In the genomic region with DNA sequence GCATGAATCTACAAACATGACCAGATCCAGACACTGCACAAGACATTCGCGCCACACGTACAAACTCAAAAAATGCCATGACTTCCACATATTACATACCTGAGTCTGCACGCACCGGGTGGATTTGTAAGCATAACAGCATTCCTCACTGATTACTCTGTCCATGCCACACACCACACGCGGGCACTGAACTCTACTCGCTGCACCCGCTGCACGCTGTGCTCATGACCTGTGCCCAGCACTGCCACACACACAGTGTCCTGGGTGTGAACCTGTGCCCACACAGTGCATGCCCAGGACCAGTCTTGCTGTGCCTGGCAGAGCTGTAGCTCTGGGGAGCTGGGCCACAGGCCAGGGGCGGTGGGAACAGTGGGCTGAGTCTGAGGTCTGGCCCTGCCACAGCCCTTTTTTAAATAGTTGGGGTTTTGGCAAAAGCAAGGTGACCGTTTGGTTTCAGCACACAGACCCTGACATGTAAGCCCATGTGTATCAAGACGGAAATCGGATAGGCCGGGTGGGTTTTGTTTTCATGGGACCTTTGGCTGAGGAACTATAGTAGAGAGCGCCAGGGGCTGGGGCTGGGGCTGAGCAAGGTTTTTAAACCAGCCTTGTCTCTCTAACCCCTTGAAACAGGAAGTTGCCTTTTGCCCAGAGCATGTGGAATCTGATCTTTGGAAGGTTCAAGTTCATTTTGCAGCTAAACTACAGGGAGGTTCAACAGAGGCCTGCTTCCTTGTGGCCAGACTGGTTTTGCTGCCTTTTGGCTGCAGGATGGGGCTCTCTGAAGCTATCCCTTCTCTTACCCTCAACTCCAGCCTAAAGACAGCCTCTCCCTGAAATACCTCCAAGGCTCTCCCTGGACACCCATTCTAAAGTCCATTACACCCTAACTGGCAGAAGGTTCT, we compare ENCODE assay signal across 10 cellular contexts. TPM values are rescaled to one million over a fixed set of nuclear protein-coding genes. Genes with fewer than 3 reads are reported as not detected.
A peak's percentile ranks its signal among the peaks of the same experiment; 100 is the strongest.
DNase-seq lines count a peak whose midpoint lies in the region; ATAC-seq and TF ChIP-seq lines count a peak whose summit lies in the region.
"Had no signal": no experiment of that assay in that cellular context is flagged by ENCODE, and none has a peak within 500 bp of the region (broad histone marks: within the 10 kb centered on the region; RNA-seq: fewer than 3 reads in every experiment).

No MANE protein-coding gene starts in this region.

- H3K9me3 Mint-ChIP-seq in naive thymus-derived CD4-positive, alpha-beta T cell = no peaks in the 10 kb centered on the region
- H3K9me3 Mint-ChIP-seq: endodermal cell had no signal

- no peak for TF ChIP-seq POLR2A in uterus (IDR thresholded peaks at IDR 0.05)

- CTCF ChIA-PET in naive thymus-derived CD4-positive, alpha-beta T cell (lab: Charles Lee) = no interaction called here

- H3K9ac ChIP-seq in colonic mucosa (ENCODE audit: low read depth in 2 of 2, low read length in 2 of 2) = peak overlapping the region in 1 of 2 donors; percentile 3

- H3K36me3 ChIP-seq in colonic mucosa (peaks cover 9% of the 10 kb centered on the region), uterus (no peaks in the 10 kb centered on the region)
- H3K36me3 ChIP-seq in naive thymus-derived CD4-positive, alpha-beta T cell (ENCODE audit: control insufficient read depth in 2 of 3, insufficient read depth in 3 of 3, low read length in 3 of 3) = no peaks in the 10 kb centered on the region

- DNase-seq in EH (ENCODE audit: low read depth) (peak; percentile 15), OCI-M1 (lab: John Stamatoyannopoulos, UW) (peak; percentile 69), colonic mucosa (peak; percentile 72), mucosa of gallbladder (ENCODE audit: low spot score) (peak; percentile 82), uterus (no peak), middle frontal gyrus (ENCODE audit: extremely low spot score, low spot score) (no peak), NCI-H2171 (lab: John Stamatoyannopoulos, UW) (no peak)
- no peak for DNase-seq in naive thymus-derived CD4-positive, alpha-beta T cell
- DNase-seq: endodermal cell had no signal

- no peak overlapping the region for H3K4me3 Mint-ChIP-seq in naive thymus-derived CD4-positive, alpha-beta T cell
- H3K4me3 Mint-ChIP-seq: endodermal cell had no signal

- H3K4me3 ChIP-seq in colonic mucosa (no peak overlapping the region), uterus (no peak overlapping the region)
- H3K4me3 ChIP-seq in naive thymus-derived CD4-positive, alpha-beta T cell (ENCODE audit: low read length) = no peak overlapping the region

- intact Hi-C loops in colonic mucosa (cut with DNase I) (no loop called here), uterus (cut with DNase I; ENCODE audit: low total_unique reads) (no loop called here)
- intact Hi-C loops in naive thymus-derived CD4-positive, alpha-beta T cell (cut with micrococcal nuclease) = no loop called here

- H3K27ac Mint-ChIP-seq in naive thymus-derived CD4-positive, alpha-beta T cell = no peak overlapping the region
- H3K27ac Mint-ChIP-seq: endodermal cell had no signal

- peaks cover 0 to 4% (median 0%) of the 10 kb centered on the region in 5 donors for H3K27me3 Mint-ChIP-seq in naive thymus-derived CD4-positive, alpha-beta T cell

- H3K4me1 Mint-ChIP-seq in naive thymus-derived CD4-positive, alpha-beta T cell = peaks cover 0 to 2% (median 0%) of the 10 kb centered on the region in 7 donors

- H3K4me1 ChIP-seq in colonic mucosa (no peaks in the 10 kb centered on the region), uterus (no peaks in the 10 kb centered on the region)
- no peaks in the 10 kb centered on the region for H3K4me1 ChIP-seq in naive thymus-derived CD4-positive, alpha-beta T cell (ENCODE audit: control insufficient read depth in 2 of 2, insufficient read depth in 2 of 2, low read length in 2 of 2)

- no peak for ATAC-seq in naive thymus-derived CD4-positive, alpha-beta T cell

- TF ChIP-seq CTCF in colonic mucosa (IDR thresholded peaks at IDR 0.05) (no peak), uterus (IDR thresholded peaks at IDR 0.05) (no peak)

- POLR2A ChIA-PET in naive thymus-derived CD4-positive, alpha-beta T cell (lab: Charles Lee) = no interaction called here

- H3K27ac ChIP-seq in colonic mucosa (peak overlapping the region; percentile 1), uterus (no peak overlapping the region)
- H3K27ac ChIP-seq in naive thymus-derived CD4-positive, alpha-beta T cell (ENCODE audit: low read depth, low read length) = no peak overlapping the region
- H3K27ac ChIP-seq: HL-60 had no signal

- H3K27me3 ChIP-seq in colonic mucosa (no peaks in the 10 kb centered on the region), uterus (no peaks in the 10 kb centered on the region)
- no peaks in the 10 kb centered on the region for H3K27me3 ChIP-seq in naive thymus-derived CD4-positive, alpha-beta T cell (ENCODE audit: control insufficient read depth in 2 of 2, insufficient read depth in 2 of 2, low read length in 2 of 2)

- H3K9me3 ChIP-seq in colonic mucosa = no peaks in the 10 kb centered on the region
- H3K9me3 ChIP-seq in uterus = no peaks in the 10 kb centered on the region
- no peaks in the 10 kb centered on the region for H3K9me3 ChIP-seq in naive thymus-derived CD4-positive, alpha-beta T cell (ENCODE audit: control insufficient read depth in 2 of 3, low read length in 3 of 3)

- H3K36me3 Mint-ChIP-seq in naive thymus-derived CD4-positive, alpha-beta T cell = no peaks in the 10 kb centered on the region

RNA-seq across cellular contexts. Expression of gene GOLT1A, which starts 12.3 kb away (rescaled TPM):
- total RNA-seq in colonic mucosa (10 to 100 TPM in 1 of 2 donors, 1 to 10 TPM in 1; 6.7 to 13.6 TPM), mucosa of gallbladder (10.8 TPM), uterus (under 1 TPM in 1 of 4 donors, not detected in 3; 0.52 TPM)
- total RNA-seq in naive thymus-derived CD4-positive, alpha-beta T cell = not detected
- polyA plus RNA-seq in naive thymus-derived CD4-positive, alpha-beta T cell = 1 to 10 TPM; 1.3 TPM

RNA-seq across cellular contexts. Expression of gene KISS1, which starts 29.8 kb away (rescaled TPM):
- total RNA-seq in colonic mucosa (under 1 TPM in 1 of 2 donors, not detected in 1; 0.91 TPM), mucosa of gallbladder (not detected), uterus (not detected)
- total RNA-seq in naive thymus-derived CD4-positive, alpha-beta T cell = under 1 TPM in 1 of 5 experiments, not detected in 4; 0.61 TPM
- polyA plus RNA-seq in naive thymus-derived CD4-positive, alpha-beta T cell = not detected
- total RNA-seq: endodermal cell had no signal

RNA-seq across cellular contexts. Expression of gene REN, which starts 60.0 kb away (rescaled TPM):
- total RNA-seq in colonic mucosa (under 1 TPM in 1 of 2 donors, not detected in 1; 0.82 TPM), mucosa of gallbladder (not detected), uterus (1 to 10 TPM in 2 of 4 donors, not detected in 2; 6.8 to 9.4 TPM)
- total RNA-seq in naive thymus-derived CD4-positive, alpha-beta T cell = not detected
- polyA plus RNA-seq in naive thymus-derived CD4-positive, alpha-beta T cell = not detected
- total RNA-seq: endodermal cell had no signal

Comparison
In these comparisons a context has a peak if more than half of its experiments do, and no peak if none do; other contexts are left out.
1. DNase-seq: peak in EH (single experiment), OCI-M1 (single experiment), colonic mucosa (single experiment) and mucosa of gallbladder (single experiment); none in uterus (0 of 2), middle frontal gyrus (single experiment), NCI-H2171 (single experiment) and naive thymus-derived CD4-positive, alpha-beta T cell (0 of 9).